20 cellular contexts compared by ENCODE assay signal in the genomic region with DNA sequence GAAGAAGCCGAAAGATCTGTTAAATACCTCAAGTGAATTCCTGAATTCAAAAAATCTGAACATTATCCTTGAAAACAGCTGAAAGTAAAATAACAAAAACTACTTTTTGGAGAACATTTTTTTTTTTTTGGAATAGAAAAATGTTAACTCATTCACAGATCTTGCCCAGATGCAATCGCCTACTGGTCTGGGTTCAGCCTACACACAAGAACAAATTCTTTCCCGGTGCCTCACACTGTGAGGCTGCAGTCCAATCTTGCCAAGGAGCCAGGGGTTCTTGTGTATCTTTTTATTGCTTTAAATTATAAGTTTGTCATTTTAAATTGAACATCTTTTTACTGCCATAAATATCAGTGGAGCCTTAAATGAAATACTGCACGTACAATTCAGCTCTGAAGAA. TPM values are rescaled to one million over a fixed set of nuclear protein-coding genes. Genes with fewer than 3 reads are reported as not detected.
DNase-seq lines count a peak whose midpoint lies in the region; ATAC-seq and TF ChIP-seq lines count a peak whose summit lies in the region.
"Had no signal": no experiment of that assay in that cellular context is flagged by ENCODE, and none has a peak within 500 bp of the region (broad histone marks: within the 10 kb centered on the region; RNA-seq: fewer than 3 reads in every experiment).

No MANE protein-coding gene starts in this region.

- no peaks in the 10 kb centered on the region for H3K79me2 ChIP-seq in GM23248 (ENCODE audit: insufficient read depth)

- in situ Hi-C loops in GM23248 (cut with MboI) (loop anchor here (25.0 kb wide), 1 partner anchor 513 kb away; a partner anchor contains a TSS), astrocyte of the cerebellum (cut with HindIII; ENCODE audit: low sequenced_read_pairs) (loop anchor here (25.0 kb wide), 1 partner anchor 538 kb away; no protein-coding TSS in a partner anchor)

- H3K36me3 ChIP-seq in GM23248 (ENCODE audit: low read depth) = no peaks in the 10 kb centered on the region
- H3K36me3 ChIP-seq: right atrium auricular region, uterus had no signal

- H3K9ac ChIP-seq in GM23248 = peak overlapping the region; percentile 47

- no peaks in the 10 kb centered on the region for H3K9me2 ChIP-seq in GM23248 (ENCODE audit: insufficient read depth)

- H3K27me3 ChIP-seq in GM23248 (replicated peaks; ENCODE audit: insufficient read depth) = no peaks in the 10 kb centered on the region
- H3K27me3 ChIP-seq: right atrium auricular region, uterus had no signal

- intact Hi-C loops in head of caudate nucleus (cut with DNase I) = loop anchor here (10.0 kb wide), 1 partner anchor 370 kb away; no protein-coding TSS in a partner anchor

- H3K27ac ChIP-seq in GM23248 = peak overlapping the region; percentile 55
- H3K27ac ChIP-seq: right atrium auricular region had no signal

- H3K4me2 ChIP-seq in GM23248 (ENCODE audit: unreplicated experiment) = peak overlapping the region; percentile 74

- no peaks in the 10 kb centered on the region for H4K20me1 ChIP-seq in GM23248 (ENCODE audit: insufficient read depth)

- DNase-seq in GM23248 (peak; percentile 92), astrocyte of the cerebellum (ENCODE audit: low read depth) (peak; percentile 58), foreskin fibroblast (peak; percentile 88 to 94), stromal cell of bone marrow (ENCODE audit: low read depth) (peak; percentile 72), head of caudate nucleus (no peak)
- DNase-seq: activated CD4-positive, alpha-beta T cell treated with anti-CD3 and anti-CD28 coated beads for 4 hours; activated T-cell treated with anti-CD3 and anti-CD28 coated beads for 4 hours; CD4-positive, alpha-beta memory T cell; H9; hippocampal formation; NCI-H1092 treated with DMSO at 0.1 percent for 48 hours; SIG-M5; stimulated activated CD4-positive, alpha-beta T cell treated with anti-CD3 and anti-CD28 coated beads, Interleukin-4, amount 100 ng/mL, for 4 hours; T-helper 9 cell; uterus had no signal

- 7 to 10% methylated on average over 4 of the region's 4 CpGs for WGBS in GM23248 (ENCODE audit: low coverage in 1 of 2, low lambda C conversion rate in 2 of 2, missing lambda C conversion rate in 2 of 2), 2 experiments

- H3K4me3 ChIP-seq in GM23248 (peak overlapping the region; percentile 48), astrocyte of the cerebellum (ENCODE audit: low read depth, low read length) (no peak overlapping the region), foreskin fibroblast (ENCODE audit: low read depth in 1 of 2, low read length in 2 of 2) (no peak overlapping the region)
- H3K4me3 ChIP-seq: GM12878, right atrium auricular region, uterus had no signal

- ATAC-seq in HG03097 (IDR thresholded peaks at IDR 0.05; ENCODE audit: low FRiP score, unreplicated experiment) = no peak
- ATAC-seq in HG02678 (IDR thresholded peaks at IDR 0.05; ENCODE audit: unreplicated experiment) = no peak
- ATAC-seq: GM12878, left lobe of liver had no signal

- no peaks in the 10 kb centered on the region for H3K9me3 ChIP-seq in GM23248 (ENCODE audit: low read depth)
- H3K9me3 ChIP-seq: right atrium auricular region, uterus had no signal

- TF ChIP-seq CTCF in astrocyte of the cerebellum (IDR thresholded peaks at IDR 0.05; ENCODE audit: low read depth, low read length, missing control alignments) (no peak), foreskin fibroblast (IDR thresholded peaks at IDR 0.05; ENCODE audit: low read depth, low read length) (no peak)

- H3F3A ChIP-seq in GM23248 (ENCODE audit: insufficient read depth) = peaks cover 24% of the 10 kb centered on the region

- H2AFZ ChIP-seq in GM23248 = peak overlapping the region; percentile 43

- H3K4me1 ChIP-seq in GM23248 (ENCODE audit: insufficient read depth) = peaks cover 31% of the 10 kb centered on the region
- H3K4me1 ChIP-seq: right atrium auricular region, uterus had no signal

RNA-seq across cellular contexts. Expression of a gene that starts 41.2 kb away (rescaled TPM):
- 43.3 and 47.0 TPM in 2 replicates for total RNA-seq in GM23248 (2014; rRNA removed; shearing (Covaris generic))
- polyA plus RNA-seq in GM23248 (2016; fragmentation: Nextera tagmentation; extraction: Ambion mirVana) = 44.4 and 44.5 TPM in 2 replicates

Comparison
In these comparisons a context has a peak if more than half of its experiments do, and no peak if none do; other contexts are left out.
1. DNase-seq: peak in GM23248 (single experiment), astrocyte of the cerebellum (single experiment), foreskin fibroblast (2 of 2) and stromal cell of bone marrow (single experiment); none in head of caudate nucleus (0 of 42).